Comparison of ENCODE assay signal across 24 cellular contexts in the genomic region with DNA sequence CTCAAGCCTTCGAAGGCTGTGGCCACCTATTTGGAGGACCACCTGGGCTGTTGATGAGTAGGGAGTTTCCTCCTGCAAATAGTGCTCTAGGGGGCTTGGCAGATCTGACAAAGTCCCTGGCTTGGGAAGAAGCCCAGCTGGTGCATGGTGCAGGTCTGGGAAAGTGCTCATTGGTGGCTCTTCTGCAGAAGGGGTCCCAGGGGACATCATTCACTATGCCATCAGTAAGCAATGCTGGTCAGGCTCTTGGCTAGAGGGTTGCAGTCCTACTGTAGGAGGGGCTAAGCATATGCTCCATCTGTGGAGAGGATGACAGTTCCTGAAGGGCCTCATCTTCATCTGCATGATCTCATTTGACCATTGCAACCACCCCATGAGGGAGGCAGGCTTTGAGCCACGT. TPM values are rescaled to one million over a fixed set of nuclear protein-coding genes. Genes with fewer than 3 reads are reported as not detected.
"Had no signal": no experiment of that assay in that cellular context is flagged by ENCODE, and none has a peak within 500 bp of the region (broad histone marks: within the 10 kb centered on the region; RNA-seq: fewer than 3 reads in every experiment).

No MANE protein-coding gene starts in this region.

- DNase-seq: activated CD4-positive, alpha-beta T cell treated with anti-CD3 and anti-CD28 coated beads, Interleukin-2, amount 10 ng/mL, durations not matched to agents 7 days and 5 days; activated CD4-positive, CD25-positive, alpha-beta regulatory T cell treated with anti-CD3 and anti-CD28 coated beads, Interleukin-2, amount 50 U/mL, for 72 hours; activated CD8-positive, alpha-beta memory T cell treated with anti-CD3 and anti-CD28 coated beads, Interleukin-2, amount 10 ng/mL, durations not matched to agents 7 days and 5 days; activated CD8-positive, alpha-beta T cell treated with anti-CD3 and anti-CD28 coated beads for 36 hours; activated gamma-delta T cell; activated T-cell treated with anti-CD3 and anti-CD28 coated beads for 4 hours; anterior cingulate cortex; effector CD8-positive, alpha-beta T cell; foreskin melanocyte; hippocampal formation; kidney glomerular epithelial cell; left ventricle myocardium inferior; mammary epithelial cell; natural killer cell; spleen; stimulated activated CD4-positive, alpha-beta T cell treated with anti-CD3 and anti-CD28 coated beads, Interleukin-4, amount 100 ng/mL, for 1 hour; stimulated activated naive CD4-positive, alpha-beta T cell treated with Interleukin-2 at 50 U/mL for 16 hours; upper lobe of left lung had no signal

- H3K4me3 Mint-ChIP-seq: activated CD4-positive, alpha-beta T cell treated with anti-CD3 and anti-CD28 coated beads, Interleukin-2, amount 10 ng/mL, durations not matched to agents 7 days and 5 days; activated CD8-positive, alpha-beta memory T cell treated with anti-CD3 and anti-CD28 coated beads, Interleukin-2, amount 10 ng/mL, durations not matched to agents 7 days and 5 days; activated CD8-positive, alpha-beta T cell treated with anti-CD3 and anti-CD28 coated beads for 36 hours; activated naive CD4-positive, alpha-beta T cell treated with anti-CD3 and anti-CD28 coated beads, Interleukin-2, amount 50 U/mL, for 24 hours; activated T-helper 1 cell treated with anti-CD3 and anti-CD28 coated beads, Interleukin-12 subunit alpha, Interleukin-12 subunit beta, Interleukin-2, Interleukin-4 antibody, amounts not matched to agents 30 ng/mL and 10 ng/mL and 1 ng/mL, durations not matched to agents 14 hours and 24 hours and 36 hours; brain; dendritic cell treated with granulocyte-macrophage colony-stimulating factor and Interleukin-4, amounts not matched to agents 40 ng/mL and 50 ng/mL, for 4 days; mesothelial cell of epicardium; natural killer cell had no signal

- H3K9me3 Mint-ChIP-seq: activated CD4-positive, alpha-beta T cell treated with anti-CD3 and anti-CD28 coated beads, Interleukin-2, amount 10 ng/mL, durations not matched to agents 7 days and 5 days; activated CD8-positive, alpha-beta T cell treated with anti-CD3 and anti-CD28 coated beads for 36 hours; activated naive CD4-positive, alpha-beta T cell treated with anti-CD3 and anti-CD28 coated beads, Interleukin-2, amount 50 U/mL, for 24 hours; activated T-helper 1 cell treated with anti-CD3 and anti-CD28 coated beads, Interleukin-12 subunit alpha, Interleukin-12 subunit beta, Interleukin-2, Interleukin-4 antibody, amounts not matched to agents 30 ng/mL and 10 ng/mL and 1 ng/mL, durations not matched to agents 14 hours and 24 hours and 36 hours; dendritic cell treated with granulocyte-macrophage colony-stimulating factor and Interleukin-4, amounts not matched to agents 40 ng/mL and 50 ng/mL, for 4 days; mesothelial cell of epicardium; natural killer cell had no signal

- H3K36me3 Mint-ChIP-seq: activated CD8-positive, alpha-beta memory T cell treated with anti-CD3 and anti-CD28 coated beads, Interleukin-2, amount 10 ng/mL, durations not matched to agents 7 days and 5 days; brain; mesothelial cell of epicardium; natural killer cell had no signal

- H3K27ac Mint-ChIP-seq: activated CD4-positive, alpha-beta T cell treated with anti-CD3 and anti-CD28 coated beads, Interleukin-2, amount 10 ng/mL, durations not matched to agents 7 days and 5 days; activated CD8-positive, alpha-beta memory T cell treated with anti-CD3 and anti-CD28 coated beads, Interleukin-2, amount 10 ng/mL, durations not matched to agents 7 days and 5 days; activated CD8-positive, alpha-beta T cell treated with anti-CD3 and anti-CD28 coated beads for 36 hours; activated naive CD4-positive, alpha-beta T cell treated with anti-CD3 and anti-CD28 coated beads, Interleukin-2, amount 50 U/mL, for 24 hours; activated T-helper 1 cell treated with anti-CD3 and anti-CD28 coated beads, Interleukin-12 subunit alpha, Interleukin-12 subunit beta, Interleukin-2, Interleukin-4 antibody, amounts not matched to agents 30 ng/mL and 10 ng/mL and 1 ng/mL, durations not matched to agents 14 hours and 24 hours and 36 hours; brain; dendritic cell treated with granulocyte-macrophage colony-stimulating factor and Interleukin-4, amounts not matched to agents 40 ng/mL and 50 ng/mL, for 4 days; mesothelial cell of epicardium; natural killer cell; progenitor cell of endocrine pancreas had no signal

- H3K4me1 Mint-ChIP-seq: activated CD4-positive, alpha-beta T cell treated with anti-CD3 and anti-CD28 coated beads, Interleukin-2, amount 10 ng/mL, durations not matched to agents 7 days and 5 days had no signal

- ATAC-seq: activated CD8-positive, alpha-beta memory T cell treated with anti-CD3 and anti-CD28 coated beads, Interleukin-2, amount 10 ng/mL, durations not matched to agents 7 days and 5 days; activated CD8-positive, alpha-beta T cell treated with anti-CD3 and anti-CD28 coated beads for 36 hours; natural killer cell had no signal

RNA-seq across cellular contexts. Expression of a gene that starts 31.6 kb away (rescaled TPM):
- total RNA-seq: natural killer cell had no signal
